1 cellular context compared by ENCODE assay signal in genomic region chr7:73870041-73870492, GRCh38.
TF ChIP-seq lines count a peak whose summit lies in the region.

No MANE protein-coding gene starts in this region.

TF ChIP-seq in H1, 55 proteins besides CTCF, POLR2A, EP300 and RAD21:
- TF ChIP-seq MAX (IDR thresholded peaks at IDR 0.05) (no peak), MAFK (IDR thresholded peaks at IDR 0.05; ENCODE audit: low read depth, low read length) (no peak), SIN3A (conservative IDR thresholded peaks at IDR 0.05 in 1 of 2, IDR thresholded peaks at IDR 0.05 in 1 of 2; ENCODE audit: low read depth in 1 of 2, low read length in 2 of 2) (no peak), BCL11A (IDR thresholded peaks at IDR 0.05; ENCODE audit: low read depth in 2 of 2, low read length in 2 of 2) (no peak), TAF7 (optimal IDR thresholded peaks at IDR 0.05; ENCODE audit: borderline replicate concordance, low read depth, low read length) (no peak), EGR1 (IDR thresholded peaks at IDR 0.05; ENCODE audit: borderline replicate concordance, low read depth, low read length) (no peak), SP1 (IDR thresholded peaks at IDR 0.05; ENCODE audit: low read depth, low read length) (no peak), KDM4A (IDR thresholded peaks at IDR 0.05; ENCODE audit: low read depth, low read length, severe bottlenecking) (no peak), E2F6 (IDR thresholded peaks at IDR 0.05) (no peak), KDM5A (IDR thresholded peaks at IDR 0.05; ENCODE audit: low read length) (no peak), SP2 (IDR thresholded peaks at IDR 0.05; ENCODE audit: low read length) (no peak), SAP30 (IDR thresholded peaks at IDR 0.05; ENCODE audit: insufficient read depth, insufficient replicate concordance, low read length) (no peak), CHD2 (IDR thresholded peaks at IDR 0.05; ENCODE audit: low read length) (no peak)
